1 cellular context compared by ENCODE assay signal in genomic region chr3:183254816-183255730, GRCh38.
TF ChIP-seq lines count a peak whose summit lies in the region.

No MANE protein-coding gene starts in this region.

TF ChIP-seq in GM23338, 12 proteins besides CTCF, POLR2A, EP300 and RAD21 (continued from another document):
- TF ChIP-seq ZNF462 (CRISPR knock-in tag; IDR thresholded peaks at IDR 0.05) (no peak), EZH2phosphoT487 (IDR thresholded peaks at IDR 0.05; ENCODE audit: unreplicated experiment) (no peak), JUNB (IDR thresholded peaks at IDR 0.05; ENCODE audit: unreplicated experiment) (no peak)
TF ChIP-seq in GM23338: peak in this region for 0.
